In genomic region chr16:46673320-46674013, GRCh38 we compare ENCODE assay signal across 8 cellular contexts. TPM values are rescaled to one million over a fixed set of nuclear protein-coding genes. Genes with fewer than 3 reads are reported as not detected.
DNase-seq lines count a peak whose midpoint lies in the region; ATAC-seq and TF ChIP-seq lines count a peak whose summit lies in the region.

No MANE protein-coding gene starts in this region.

- no peak overlapping the region for H3K4me3 Mint-ChIP-seq in activated CD8-positive, alpha-beta T cell treated with anti-CD3 and anti-CD28 coated beads, Interleukin-2, amount 10 ng/mL, durations not matched to agents 7 days and 5 days

- no peaks in the 10 kb centered on the region for H3K27me3 Mint-ChIP-seq in activated CD8-positive, alpha-beta T cell treated with anti-CD3 and anti-CD28 coated beads, Interleukin-2, amount 10 ng/mL, durations not matched to agents 7 days and 5 days (ENCODE audit: low read depth)

- H3K14ac ChIP-seq in neuronal stem cell (ENCODE audit: low read length), result no peak overlapping the region

- H2BK15ac ChIP-seq in neuronal stem cell (ENCODE audit: low read length), result no peak overlapping the region

- no peak overlapping the region for H3K27ac ChIP-seq in neuronal stem cell (replicated peaks; ENCODE audit: low read length)

- POLR2A ChIA-PET in activated CD8-positive, alpha-beta T cell treated with anti-CD3 and anti-CD28 coated beads, Interleukin-2, amount 10 ng/mL, durations not matched to agents 7 days and 5 days (lab: Charles Lee), result no interaction called here

- no peaks in the 10 kb centered on the region for H3K4me1 ChIP-seq in neuronal stem cell (ENCODE audit: control insufficient read depth in 2 of 2, insufficient read depth in 1 of 2, low read depth in 1 of 2, low read length in 2 of 2)

- no peak overlapping the region for H3K4ac ChIP-seq in neuronal stem cell (ENCODE audit: low read length)

- no peaks in the 10 kb centered on the region for H3K4me1 Mint-ChIP-seq in activated CD8-positive, alpha-beta T cell treated with anti-CD3 and anti-CD28 coated beads, Interleukin-2, amount 10 ng/mL, durations not matched to agents 7 days and 5 days (ENCODE audit: low read depth)

- DNase-seq in CD1c-positive myeloid dendritic cell (ENCODE audit: extremely low spot score) (peak; percentile 77), NCI-H82 treated with DMSO at 0.1 percent for 48 hours (lab: John Stamatoyannopoulos, UW; ENCODE audit: unreplicated experiment) (peak; percentile 21), fibroblast of mammary gland (ENCODE audit: low read depth) (peak; percentile 66), neuronal stem cell (ENCODE audit: low spot score) (peak; percentile 46), cerebellar nuclear complex (lab: John Stamatoyannopoulos, UW) (no peak)
- DNase-seq in activated CD8-positive, alpha-beta T cell treated with anti-CD3 and anti-CD28 coated beads, Interleukin-2, amount 10 ng/mL, durations not matched to agents 7 days and 5 days, result peak; percentile 64

- H3K4me3 ChIP-seq in fibroblast of mammary gland (ENCODE audit: control insufficient read depth, low read depth, low read length) (no peak overlapping the region), neuronal stem cell (ENCODE audit: low read length in 2 of 2) (no peak overlapping the region)

- peaks cover 46% of the 10 kb centered on the region for H3K36me3 Mint-ChIP-seq in activated CD8-positive, alpha-beta T cell treated with anti-CD3 and anti-CD28 coated beads, Interleukin-2, amount 10 ng/mL, durations not matched to agents 7 days and 5 days (ENCODE audit: low read depth)

- no peak overlapping the region for H2AK5ac ChIP-seq in neuronal stem cell (ENCODE audit: low read depth, low read length)

- no peaks in the 10 kb centered on the region for H3K9me3 Mint-ChIP-seq in activated CD8-positive, alpha-beta T cell treated with anti-CD3 and anti-CD28 coated beads, Interleukin-2, amount 10 ng/mL, durations not matched to agents 7 days and 5 days (ENCODE audit: insufficient read depth)

- CTCF ChIA-PET in activated CD8-positive, alpha-beta T cell treated with anti-CD3 and anti-CD28 coated beads, Interleukin-2, amount 10 ng/mL, durations not matched to agents 7 days and 5 days (lab: Charles Lee), result interaction anchor here (0.6 to 3.3 kb wide), 31 partner anchors 10 to 257 kb away, joined by 3 to 23 read pairs (median 4); partner anchors contain the start of genes C16orf87 and ORC6

- no peak overlapping the region for H3K23ac ChIP-seq in neuronal stem cell (ENCODE audit: low read depth, low read length, poor library complexity)

- TF ChIP-seq CTCF in fibroblast of mammary gland (conservative IDR thresholded peaks at IDR 0.05; ENCODE audit: control insufficient read depth, insufficient read depth, low read depth, low read length), result peak; percentile 99

- no peak overlapping the region for H4K8ac ChIP-seq in neuronal stem cell (ENCODE audit: low read depth, low read length)

- WGBS in neuronal stem cell (ENCODE audit: extremely low coverage in 2 of 2, insufficient read length in 2 of 2, insufficient replicate concordance in 1 of 2), 2 donors, result no CpG with 5 or more reads among the region's 6 CpGs

- H3K18ac ChIP-seq in neuronal stem cell (ENCODE audit: low read length), result no peak overlapping the region

- no peaks in the 10 kb centered on the region for H3K79me1 ChIP-seq in neuronal stem cell (ENCODE audit: low read depth, low read length)

- no peak overlapping the region for H3K27ac Mint-ChIP-seq in activated CD8-positive, alpha-beta T cell treated with anti-CD3 and anti-CD28 coated beads, Interleukin-2, amount 10 ng/mL, durations not matched to agents 7 days and 5 days

- no peak overlapping the region for H2BK12ac ChIP-seq in neuronal stem cell (ENCODE audit: low read length)

- H4K91ac ChIP-seq in neuronal stem cell (ENCODE audit: low read depth, low read length, poor library complexity), result no peak overlapping the region

- ATAC-seq in GM19043 (IDR thresholded peaks at IDR 0.05; ENCODE audit: low read depth, unreplicated experiment) (peak; percentile 77), HG03565 (IDR thresholded peaks at IDR 0.05; ENCODE audit: unreplicated experiment) (peak; percentile 79)
- ATAC-seq in activated CD8-positive, alpha-beta T cell treated with anti-CD3 and anti-CD28 coated beads, Interleukin-2, amount 10 ng/mL, durations not matched to agents 7 days and 5 days, result peak; percentile 96

- no peak overlapping the region for H3K9ac ChIP-seq in neuronal stem cell (ENCODE audit: low read depth, low read length, poor library complexity)

- no peak overlapping the region for H2AFZ ChIP-seq in neuronal stem cell (ENCODE audit: low read length)

- H3K27me3 ChIP-seq in neuronal stem cell (ENCODE audit: control insufficient read depth in 3 of 3, insufficient read depth in 3 of 3, low read depth in 1 of 3, low read length in 3 of 3), result no peaks in the 10 kb centered on the region

- H2BK120ac ChIP-seq in neuronal stem cell (ENCODE audit: low read depth, low read length), result no peak overlapping the region

- no peak overlapping the region for H3K4me2 ChIP-seq in neuronal stem cell (ENCODE audit: insufficient read depth, low read length, poor library complexity, severe bottlenecking)

- H2BK5ac ChIP-seq in neuronal stem cell (ENCODE audit: low read length), result no peak overlapping the region

- H3K36me3 ChIP-seq in neuronal stem cell (replicated peaks in 1 of 2; ENCODE audit: control insufficient read depth in 2 of 2, insufficient read depth in 2 of 2, low read length in 2 of 2), result peaks cover 18 to 98% of the 10 kb centered on the region in 2 donors

- H3K9me3 ChIP-seq in neuronal stem cell (replicated peaks in 1 of 2; ENCODE audit: control insufficient read depth in 2 of 2, insufficient read depth in 1 of 2, low read depth in 1 of 2, low read length in 2 of 2), result no peaks in the 10 kb centered on the region

RNA-seq across cellular contexts. Expression of gene VPS35, which starts 15.5 kb away (rescaled TPM):
- 10 to 100 TPM; 72.9 to 76.1 TPM for total RNA-seq in activated CD8-positive, alpha-beta T cell treated with anti-CD3 and anti-CD28 coated beads, Interleukin-2, amount 10 ng/mL, durations not matched to agents 7 days and 5 days
- 41.2 TPM for polyA plus RNA-seq in neuronal stem cell (2013, experiment 1 of 2)
- 42.9 TPM for polyA plus RNA-seq in neuronal stem cell (2013, experiment 2 of 2)

RNA-seq across cellular contexts. Expression of gene ORC6, which starts 16.0 kb away (rescaled TPM):
- total RNA-seq in activated CD8-positive, alpha-beta T cell treated with anti-CD3 and anti-CD28 coated beads, Interleukin-2, amount 10 ng/mL, durations not matched to agents 7 days and 5 days, result 10 to 100 TPM; 44.4 to 48.1 TPM
- polyA plus RNA-seq in neuronal stem cell (2013, experiment 1 of 2), result 62.3 TPM
- 65.4 TPM for polyA plus RNA-seq in neuronal stem cell (2013, experiment 2 of 2)

RNA-seq across cellular contexts. Expression of gene SHCBP1, which starts 52.3 kb away (rescaled TPM):
- 10 to 100 TPM; 54.7 to 60.2 TPM for total RNA-seq in activated CD8-positive, alpha-beta T cell treated with anti-CD3 and anti-CD28 coated beads, Interleukin-2, amount 10 ng/mL, durations not matched to agents 7 days and 5 days
- 6.9 TPM for polyA plus RNA-seq in neuronal stem cell (2013, experiment 1 of 2)
- 6.9 TPM for polyA plus RNA-seq in neuronal stem cell (2013, experiment 2 of 2)

Comparison
In these comparisons a context has a peak if more than half of its experiments do, and no peak if none do; other contexts are left out.
1. DNase-seq: peak in CD1c-positive myeloid dendritic cell (single experiment), NCI-H82 treated with DMSO at 0.1 percent for 48 hours (single experiment), activated CD8-positive, alpha-beta T cell treated with anti-CD3 and anti-CD28 coated beads, Interleukin-2, amount 10 ng/mL, durations not matched to agents 7 days and 5 days (single experiment), fibroblast of mammary gland (single experiment) and neuronal stem cell (single experiment); none in cerebellar nuclear complex (0 of 2).
2. Peak in every context shown above with its lines, with median percentiles within 50 percentile points of each other: ATAC-seq.